ENCODE assay signal across 14 cellular contexts in the genomic region with DNA sequence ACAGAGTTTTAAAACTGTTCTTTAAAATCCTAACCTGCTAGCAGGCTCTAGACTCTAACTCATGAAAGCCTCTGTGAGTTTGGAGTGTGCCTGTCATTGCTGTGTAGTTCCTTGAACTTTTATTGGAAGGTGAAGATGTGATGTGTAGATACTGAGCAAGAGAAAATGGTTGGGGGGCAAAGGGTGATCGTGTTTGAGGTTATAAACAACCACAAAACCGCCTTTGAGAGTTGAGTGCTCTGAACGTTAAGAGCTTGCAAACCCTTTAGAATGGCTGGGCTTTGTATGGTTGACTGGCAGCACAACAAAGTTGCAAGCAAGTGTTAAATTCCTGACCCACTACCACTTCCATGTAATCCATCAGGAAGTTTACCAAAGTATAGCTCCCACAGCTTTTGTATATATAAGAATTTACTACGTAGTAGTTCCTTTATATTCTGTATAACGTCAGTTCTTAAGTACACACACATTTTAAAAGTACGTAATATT. TPM values are rescaled to one million over a fixed set of nuclear protein-coding genes. Genes with fewer than 3 reads are reported as not detected.
A peak's percentile ranks its signal among the peaks of the same experiment; 100 is the strongest.
DNase-seq lines count a peak whose midpoint lies in the region; ATAC-seq and TF ChIP-seq lines count a peak whose summit lies in the region.
"Had no signal": no experiment of that assay in that cellular context is flagged by ENCODE, and none has a peak within 500 bp of the region (broad histone marks: within the 10 kb centered on the region; RNA-seq: fewer than 3 reads in every experiment).

No MANE protein-coding gene starts in this region.

- DNase-seq in NCI-H345 (lab: John Stamatoyannopoulos, UW) (peak; percentile 34), NCI-H345 treated with DMSO at 0.1 percent for 48 hours (lab: John Stamatoyannopoulos, UW; ENCODE audit: unreplicated experiment) (no peak), astrocyte of the hippocampus (ENCODE audit: low read depth, low spot score) (peak; percentile 38), cerebellum (ENCODE audit: low spot score) (no peak), stomach (no peak)
- DNase-seq in Jurkat, Clone E6-1 (ENCODE audit: low read depth, low spot score), result peak; percentile 83
- DNase-seq: ACHN; C1 segment of cervical spinal cord; CD4-positive, alpha-beta T cell; GF-D8; HCEC 1CT; HFFc6 had no signal

- no peaks in the 10 kb centered on the region for H3K36me3 ChIP-seq in stomach

- TF ChIP-seq POLR2A in stomach (IDR thresholded peaks at IDR 0.05), result no peak

- no peak for ATAC-seq in HG02973 (IDR thresholded peaks at IDR 0.05; ENCODE audit: unreplicated experiment)
- ATAC-seq: HepG2 had no signal

- peaks cover 0 to 5% (median 0%) of the 10 kb centered on the region in 4 donors for H3K9me3 ChIP-seq in stomach

- H3K27me3 ChIP-seq in stomach, result no peaks in the 10 kb centered on the region

- no peak overlapping the region for H3K4me3 ChIP-seq in Jurkat, Clone E6-1 (ENCODE audit: low read length)
- no peak overlapping the region for H3K4me3 ChIP-seq in stomach

- intact Hi-C loops in stomach (cut with DNase I; ENCODE audit: low total_unique reads), result no loop called here

- 44 to 57% (median 48%) methylated on average over 6 of the region's 6 CpGs for WGBS in stomach, 5 donors

- H3K4me1 ChIP-seq in stomach, result peaks cover 10 to 66% (median 23%) of the 10 kb centered on the region in 4 donors

- TF ChIP-seq CTCF in stomach (IDR thresholded peaks at IDR 0.05), result no peak

- peak overlapping the region in 1 of 5 donors; percentile 20 for H3K27ac ChIP-seq in stomach

- TF ChIP-seq EP300 in stomach (IDR thresholded peaks at IDR 0.05), result no peak

RNA-seq across cellular contexts. Expression of gene BACE2, which starts 19.6 kb away (rescaled TPM):
- 19.1 TPM for polyA plus RNA-seq in Jurkat, Clone E6-1 (2012; ENCODE audit: insufficient read depth, insufficient read length)
- total RNA-seq in cerebellum (6.0 TPM), stomach (100 to 1,000 TPM in 2 of 5 donors, 10 to 100 TPM in 2, 1 to 10 TPM in 1; 7.6 to 244 (median 83.0) TPM)
- 10 to 100 TPM; 18.5 to 56.2 (median 36.2) TPM for polyA plus RNA-seq in stomach

Comparison
In these comparisons a context has a peak if more than half of its experiments do, and no peak if none do; other contexts are left out.
1. DNase-seq: peak in NCI-H345 (single experiment), Jurkat, Clone E6-1 (single experiment) and astrocyte of the hippocampus (single experiment); none in NCI-H345 treated with DMSO at 0.1 percent for 48 hours (single experiment), cerebellum (single experiment) and stomach (single experiment).